Comparison of ENCODE assay signal across 23 cellular contexts in the genomic region with DNA sequence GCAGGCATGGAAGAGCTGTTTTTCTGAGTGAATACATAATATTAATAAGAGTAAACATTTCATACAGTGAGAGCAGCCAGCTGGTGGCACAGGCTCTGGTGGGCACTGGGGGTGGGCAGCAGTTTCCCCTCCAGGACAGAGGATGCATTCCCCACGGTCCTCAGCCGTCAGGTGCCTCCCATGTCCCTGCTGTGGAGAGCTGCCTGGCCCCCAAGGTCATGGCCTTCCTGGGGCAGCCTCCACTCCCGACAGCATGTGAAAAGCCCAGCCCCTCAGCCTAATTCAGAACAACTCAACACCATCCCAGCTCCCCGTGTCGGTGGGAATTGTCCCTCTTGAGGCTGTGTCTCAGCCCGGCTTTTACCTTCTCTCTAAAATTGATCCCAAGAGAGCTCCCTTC.
DNase-seq lines count a peak whose midpoint lies in the region; ATAC-seq and TF ChIP-seq lines count a peak whose summit lies in the region.
"Had no signal": no experiment of that assay in that cellular context is flagged by ENCODE, and none has a peak within 500 bp of the region (broad histone marks: within the 10 kb centered on the region; RNA-seq: fewer than 3 reads in every experiment).

No MANE protein-coding gene starts in this region.

- H3K27ac Mint-ChIP-seq in progenitor cell of endocrine pancreas: peak overlapping the region; percentile 84
- H3K27ac Mint-ChIP-seq: CD14-positive monocyte; CD4-positive, alpha-beta T cell; CD8-positive, alpha-beta memory T cell; GM23338; H9 had no signal

- H3K27me3 Mint-ChIP-seq in progenitor cell of endocrine pancreas: no peaks in the 10 kb centered on the region

- H3K27ac ChIP-seq in mucosa of rectum (ENCODE audit: low read depth in 2 of 2, low read length in 2 of 2): peak overlapping the region; percentile 28 to 57
- H3K27ac ChIP-seq: 22Rv1; A549; BLaER1 treated with 17β-estradiol and CSF1 and Interleukin-3, amounts not matched to agents 10 nM and 100 nM had no signal

- H3K4me3 Mint-ChIP-seq in progenitor cell of endocrine pancreas (ENCODE audit: low read depth): no peak overlapping the region
- H3K4me3 Mint-ChIP-seq: CD14-positive monocyte; CD4-positive, alpha-beta T cell; CD8-positive, alpha-beta memory T cell; GM23338; H9 had no signal

- H3K9ac ChIP-seq in mucosa of rectum (ENCODE audit: low read depth in 1 of 2, low read length in 2 of 2): no peak overlapping the region
- H3K9ac ChIP-seq: BLaER1 treated with 17β-estradiol and CSF1 and Interleukin-3, amounts not matched to agents 10 nM and 100 nM had no signal

- no peak for ATAC-seq in GM21528 (IDR thresholded peaks at IDR 0.05; ENCODE audit: low FRiP score, unreplicated experiment)
- ATAC-seq: A549, GM12878, GM23338, HCT116 had no signal

- H3K4me1 ChIP-seq in mucosa of rectum (ENCODE audit: control insufficient read depth in 2 of 2, insufficient read depth in 2 of 2, low read length in 2 of 2): peaks cover 0 to 17% of the 10 kb centered on the region in 2 donors
- H3K4me1 ChIP-seq: A549, BE2C had no signal

- H3K27me3 ChIP-seq in mucosa of rectum (ENCODE audit: control insufficient read depth in 2 of 2, insufficient read depth in 2 of 2, low read length in 2 of 2): no peaks in the 10 kb centered on the region
- H3K27me3 ChIP-seq: BE2C; BLaER1 treated with 17β-estradiol and CSF1 and Interleukin-3, amounts not matched to agents 10 nM and 100 nM had no signal

- no peak for TF ChIP-seq CTCF in progenitor cell of endocrine pancreas (IDR thresholded peaks at IDR 0.05; ENCODE audit: unreplicated experiment)

- H3K4me3 ChIP-seq in mucosa of rectum (ENCODE audit: low read length in 2 of 2): no peak overlapping the region
- H3K4me3 ChIP-seq: A549; BLaER1 treated with 17β-estradiol and CSF1 and Interleukin-3, amounts not matched to agents 10 nM and 100 nM; GM12878; GM23338 had no signal

- H3K4me1 Mint-ChIP-seq in progenitor cell of endocrine pancreas (ENCODE audit: low read depth): peaks cover 18% of the 10 kb centered on the region
- H3K4me1 Mint-ChIP-seq: CD14-positive monocyte; CD8-positive, alpha-beta memory T cell; GM23338; H9 had no signal

- peaks cover 6% of the 10 kb centered on the region for H3K9me3 Mint-ChIP-seq in progenitor cell of endocrine pancreas (ENCODE audit: low read depth)
- H3K9me3 Mint-ChIP-seq: CD4-positive, alpha-beta T cell had no signal

- H3K36me3 ChIP-seq in mucosa of rectum (ENCODE audit: control insufficient read depth in 2 of 2, insufficient read depth in 2 of 2, low read length in 2 of 2): no peaks in the 10 kb centered on the region
- H3K36me3 ChIP-seq: BE2C; BLaER1 treated with 17β-estradiol and CSF1 and Interleukin-3, amounts not matched to agents 10 nM and 100 nM had no signal

- H3K36me3 Mint-ChIP-seq in progenitor cell of endocrine pancreas (ENCODE audit: insufficient read depth): no peaks in the 10 kb centered on the region
- H3K36me3 Mint-ChIP-seq: CD14-positive monocyte had no signal

- no peaks in the 10 kb centered on the region for H3K9me3 ChIP-seq in mucosa of rectum (ENCODE audit: control insufficient read depth in 2 of 2, low read length in 2 of 2)
- H3K9me3 ChIP-seq: A549, BE2C had no signal

- DNase-seq in NCI-H1436 (lab: John Stamatoyannopoulos, UW): peak; percentile 7
- no peak for DNase-seq in NCI-H1436 treated with DMSO at 0.1 percent for 48 hours (lab: John Stamatoyannopoulos, UW)
- no peak for DNase-seq in progenitor cell of endocrine pancreas (ENCODE audit: low spot score, unreplicated experiment)
- no peak for DNase-seq in NCI-H1105 (lab: John Stamatoyannopoulos, UW)
- DNase-seq: ACHN; AML-193; BE2C; CD4-positive, alpha-beta T cell; CD8-positive, alpha-beta memory T cell; DMS 273 treated with DMSO at 0.1 percent for 48 hours; DMS79; EL; GDM1; H9 had no signal
